Comparison of ENCODE assay signal across 19 cellular contexts in genomic region chr16:15973997-15974396, GRCh38. TPM values are rescaled to one million over a fixed set of nuclear protein-coding genes. Genes with fewer than 3 reads are reported as not detected.
DNase-seq lines count a peak whose midpoint lies in the region; ATAC-seq and TF ChIP-seq lines count a peak whose summit lies in the region.
"Had no signal": no experiment of that assay in that cellular context is flagged by ENCODE, and none has a peak within 500 bp of the region (broad histone marks: within the 10 kb centered on the region; RNA-seq: fewer than 3 reads in every experiment).

No MANE protein-coding gene starts in this region.

- H3K4me3 ChIP-seq in adipocyte (ENCODE audit: low read length), result no peak overlapping the region
- H3K4me3 ChIP-seq in muscle layer of colon (ENCODE audit: low read depth in 1 of 2, low read length in 2 of 2), result no peak overlapping the region
- H3K4me3 ChIP-seq in thoracic aorta, result no peak overlapping the region
- H3K4me3 ChIP-seq: lung, SJCRH30, vagina had no signal

- peaks cover 2% of the 10 kb centered on the region for H3K27me3 Mint-ChIP-seq in HFFc6 (ENCODE audit: insufficient read depth)

- no peak overlapping the region for H3K4me3 Mint-ChIP-seq in HFFc6
- H3K4me3 Mint-ChIP-seq: activated T-cell treated with anti-CD3 and anti-CD28 coated beads, Interleukin-2, amount 50 U/mL, for 4 hours had no signal

- ATAC-seq in thoracic aorta (ENCODE audit: insufficient number of reproducible peaks, low FRiP score, low read depth) (peak; percentile 25), GM21737 (IDR thresholded peaks at IDR 0.05; ENCODE audit: unreplicated experiment) (no peak), HG03095 (IDR thresholded peaks at IDR 0.05; ENCODE audit: unreplicated experiment) (no peak)
- ATAC-seq: activated naive CD4-positive, alpha-beta T cell treated with anti-CD3 and anti-CD28 coated beads, Interleukin-2, amount 50 U/mL, for 72 hours; activated T-cell treated with anti-CD3 and anti-CD28 coated beads, Interleukin-2, amount 50 U/mL, for 4 hours; HCT116 had no signal

- H3K27ac Mint-ChIP-seq in HFFc6, result peak overlapping the region; percentile 97
- H3K27ac Mint-ChIP-seq: activated naive CD4-positive, alpha-beta T cell treated with anti-CD3 and anti-CD28 coated beads, Interleukin-2, amount 50 U/mL, for 72 hours had no signal

- H3K9ac ChIP-seq in adipocyte (ENCODE audit: low read length) (peak overlapping the region; percentile 42), muscle layer of colon (ENCODE audit: low read length) (no peak overlapping the region)

- peaks cover 9% of the 10 kb centered on the region for H3K36me3 ChIP-seq in adipocyte (ENCODE audit: control insufficient read depth, insufficient read depth, low read length, severe bottlenecking)
- H3K36me3 ChIP-seq in muscle layer of colon (ENCODE audit: insufficient read depth, low read length), result no peaks in the 10 kb centered on the region
- no peaks in the 10 kb centered on the region for H3K36me3 ChIP-seq in thoracic aorta
- H3K36me3 ChIP-seq: vagina had no signal

- H3K27ac ChIP-seq in muscle layer of colon (ENCODE audit: low read depth, low read length) (peak overlapping the region; percentile 19), thoracic aorta (peak overlapping the region; percentile 98 to 99)
- H3K27ac ChIP-seq: SJCRH30 had no signal

- H3K9me3 Mint-ChIP-seq in HFFc6, result peaks cover 14% of the 10 kb centered on the region

- H3K4me1 ChIP-seq in adipocyte (ENCODE audit: control insufficient read depth, insufficient read depth, low read length), result peaks cover 58% of the 10 kb centered on the region
- H3K4me1 ChIP-seq in muscle layer of colon (ENCODE audit: insufficient read depth, low read length), result peaks cover 51% of the 10 kb centered on the region
- peaks cover 56 to 85% of the 10 kb centered on the region in 2 donors for H3K4me1 ChIP-seq in thoracic aorta (ENCODE audit: control insufficient read depth in 1 of 2, low read depth in 2 of 2)
- H3K4me1 ChIP-seq: SJCRH30 had no signal

- H3K27me3 ChIP-seq in adipocyte (replicated peaks; ENCODE audit: control insufficient read depth, insufficient read depth, low read length) (no peaks in the 10 kb centered on the region), muscle layer of colon (ENCODE audit: control insufficient read depth in 1 of 2, insufficient read depth in 2 of 2, low read length in 2 of 2) (no peaks in the 10 kb centered on the region), thoracic aorta (replicated peaks; ENCODE audit: insufficient read depth) (no peaks in the 10 kb centered on the region)
- H3K27me3 ChIP-seq: SJCRH30, vagina had no signal

- peaks cover 49% of the 10 kb centered on the region for H3K36me3 Mint-ChIP-seq in HFFc6 (ENCODE audit: low read depth)

- no peak for TF ChIP-seq CTCF in HFFc6 (IDR thresholded peaks at IDR 0.05)
- no peak for TF ChIP-seq CTCF in thoracic aorta (IDR thresholded peaks at IDR 0.05)

- DNase-seq in HFFc6, result no peak
- DNase-seq in adipocyte (ENCODE audit: low read depth), result no peak
- DNase-seq in thoracic aorta (ENCODE audit: low spot score), result no peak
- no peak for DNase-seq in NCI-H1105 treated with DMSO at 0.1 percent for 48 hours (lab: John Stamatoyannopoulos, UW)
- DNase-seq: activated CD4-positive, alpha-beta T cell treated with anti-CD3 and anti-CD28 coated beads for 4 hours; activated T-cell treated with anti-CD3 and anti-CD28 coated beads, Interleukin-2, amount 50 U/mL, for 4 hours; effector CD4-positive, alpha-beta T cell; foreskin melanocyte; NCI-H1930; NCI-H345; SJCRH30; T-helper 1 cell had no signal

- H3K4me1 Mint-ChIP-seq in HFFc6 (ENCODE audit: low read depth), result peaks cover 83% of the 10 kb centered on the region

- H3K9me3 ChIP-seq in adipocyte (ENCODE audit: control insufficient read depth, low read length) (peaks cover 5% of the 10 kb centered on the region), muscle layer of colon (ENCODE audit: low read length) (no peaks in the 10 kb centered on the region), thoracic aorta (no peaks in the 10 kb centered on the region)

RNA-seq across cellular contexts. Expression of gene ABCC1, which starts 24.6 kb away (rescaled TPM):
- total RNA-seq in HFFc6 (2021; fragmentation: NEBNext Ultra II Directional; extraction: Animal tissue kit (Norgen Biotek cat#: 25700)), result 10 to 100 TPM; 49.3 to 63.6 (median 57.1) TPM
- total RNA-seq in thoracic aorta, result 10 to 100 TPM; 89.2 to 94.9 TPM
